8 cellular contexts compared by ENCODE assay signal in the genomic region with DNA sequence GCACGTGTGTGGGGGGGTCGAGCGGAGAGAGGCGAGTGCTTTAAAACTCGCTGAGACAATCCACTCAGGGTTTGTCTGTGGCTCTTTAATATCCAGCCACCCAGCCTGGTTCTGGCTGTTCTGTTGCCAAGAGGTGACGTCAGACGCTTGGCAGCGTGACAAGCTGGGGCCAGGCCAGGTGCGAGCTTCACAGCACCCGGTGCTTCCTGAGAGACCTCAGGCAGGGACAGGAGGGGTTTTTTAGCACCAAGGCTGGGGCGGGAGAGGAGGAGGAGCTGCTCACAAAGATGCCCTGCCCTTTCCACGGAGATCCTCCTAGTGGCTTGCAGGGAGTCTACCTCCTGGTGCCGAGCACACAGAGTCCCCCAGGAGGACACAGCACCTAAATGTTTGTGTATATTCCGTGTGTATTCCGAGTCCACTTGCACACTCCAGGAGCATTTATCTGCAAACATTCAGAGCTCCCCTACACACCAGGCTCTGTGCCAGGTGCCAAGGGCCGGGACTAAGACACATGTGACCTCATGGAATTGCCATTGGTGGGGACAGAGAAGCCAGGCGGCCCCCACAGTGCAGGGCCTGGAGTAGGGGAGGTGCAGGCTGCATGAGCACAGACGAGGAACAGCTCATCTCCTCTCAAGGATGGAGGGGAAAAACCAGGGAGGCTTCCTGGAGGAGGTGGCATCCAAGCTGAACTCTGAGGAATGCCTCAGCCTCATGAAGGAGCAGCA.
A peak's percentile ranks its signal among the peaks of the same experiment; 100 is the strongest.
DNase-seq lines count a peak whose midpoint lies in the region; ATAC-seq and TF ChIP-seq lines count a peak whose summit lies in the region.

No MANE protein-coding gene starts in this region.

- TF ChIP-seq CTCF in GM12865 (IDR thresholded peaks at IDR 0.05; ENCODE audit: insufficient read depth, low read depth, low read length, missing control alignments) (no peak), omental fat pad (IDR thresholded peaks at IDR 0.05) (no peak), CD14-positive monocyte (IDR thresholded peaks at IDR 0.05) (no peak)

- H3K4me3 ChIP-seq in GM12865 (ENCODE audit: low read depth, low read length), result no peak overlapping the region

- peak; percentile 13 for DNase-seq in GM12865 (ENCODE audit: low read depth)
- peak; percentile 59 for DNase-seq in NCI-H2107 treated with DMSO at 0.1 percent for 48 hours (lab: John Stamatoyannopoulos, UW; ENCODE audit: unreplicated experiment)
- DNase-seq in cerebellar cortex (ENCODE audit: low spot score), result peak; percentile 87
- DNase-seq in omental fat pad (ENCODE audit: low spot score), result peak; percentile 32
- DNase-seq in hepatic stellate cell (ENCODE audit: low spot score), result no peak
- DNase-seq in CD14-positive monocyte (ENCODE audit: low spot score), result no peak

- no peak overlapping the region for H3K4me3 Mint-ChIP-seq in CD14-positive monocyte

- peak; percentile 41 for ATAC-seq in omental fat pad (ENCODE audit: low FRiP score)
- ATAC-seq in HG02973 (IDR thresholded peaks at IDR 0.05; ENCODE audit: unreplicated experiment), result no peak
- no peak for ATAC-seq in GM18511 (IDR thresholded peaks at IDR 0.05; ENCODE audit: unreplicated experiment)

- H3K27me3 Mint-ChIP-seq in CD14-positive monocyte (ENCODE audit: low read depth in 3 of 3), result peaks cover 4 to 6% (median 6%) of the 10 kb centered on the region in 3 donors

- no peak overlapping the region for H3K27ac Mint-ChIP-seq in CD14-positive monocyte

- intact Hi-C loops in CD14-positive monocyte (cut with micrococcal nuclease), result no loop called here

- H3K4me1 Mint-ChIP-seq in CD14-positive monocyte, result no peaks in the 10 kb centered on the region

- no peaks in the 10 kb centered on the region for H3K36me3 Mint-ChIP-seq in CD14-positive monocyte

- H3K9me3 Mint-ChIP-seq in CD14-positive monocyte, result peaks cover 0 to 17% (median 12%) of the 10 kb centered on the region in 7 donors

Comparison
In these comparisons a context has a peak if more than half of its experiments do, and no peak if none do; other contexts are left out.
1. DNase-seq: peak in GM12865 (single experiment), NCI-H2107 treated with DMSO at 0.1 percent for 48 hours (single experiment), cerebellar cortex (single experiment) and omental fat pad (single experiment); none in hepatic stellate cell (single experiment) and CD14-positive monocyte (single experiment).